28 cellular contexts compared by ENCODE assay signal in genomic region chr3:96467639-96468038, GRCh38.
"Had no signal": no experiment of that assay in that cellular context is flagged by ENCODE, and none has a peak within 500 bp of the region (broad histone marks: within the 10 kb centered on the region; RNA-seq: fewer than 3 reads in every experiment).

No MANE protein-coding gene starts in this region.

- H3K4me3 ChIP-seq: pancreas, psoas muscle, skin epidermis, smooth muscle cell, spleen, suprapubic skin, testis, tibial artery, transverse colon, upper lobe of right lung, uterus had no signal

- H3K27ac ChIP-seq: neutrophil, pancreas, psoas muscle, skin epidermis, spleen, suprapubic skin, testis, tibial artery, transverse colon, upper lobe of right lung, uterus had no signal

- H3K27me3 ChIP-seq: neutrophil, pancreas, spleen, suprapubic skin, testis, tibial artery, transverse colon, upper lobe of right lung, uterus had no signal

- H3K4me1 ChIP-seq: pancreas, psoas muscle, spleen, suprapubic skin, testis, tibial artery, transverse colon, upper lobe of right lung, uterus had no signal

- H3K4me2 ChIP-seq: smooth muscle cell had no signal

- H3K36me3 ChIP-seq: neutrophil, pancreas, spleen, suprapubic skin, tibial artery, transverse colon, upper lobe of right lung, uterus had no signal

- H3K9me3 ChIP-seq: neutrophil, pancreas, psoas muscle, spleen, suprapubic skin, testis, tibial artery, transverse colon, upper lobe of right lung, uterus had no signal

- ATAC-seq: naive thymus-derived CD8-positive, alpha-beta T cell; natural killer cell treated with Interleukin-12 subunit alpha and Interleukin-12 subunit beta and Interleukin-15 and Interleukin-18, amount 100 ng/mL, for 72 hours; pancreas; psoas muscle; right cardiac atrium; sciatic nerve; stimulated activated memory B cell treated with anti-CD40 and anti-IgM and Interleukin-4, amounts not matched to agents 10 μg/mL and 1 μg/mL and 100 μg/mL, for 72 hours; stimulated activated naive CD8-positive, alpha-beta T cell treated with anti-CD3 and anti-CD28 coated beads, Interleukin-15, amount 100 ng/mL, for 72 hours; stimulated activated naive CD8-positive, alpha-beta T cell treated with anti-CD3 and anti-CD28 coated beads, Interleukin-15, Interleukin-2, amounts not matched to agents 100 U/mL and 50 U/mL, for 24 hours; upper lobe of right lung had no signal

- DNase-seq: naive thymus-derived CD8-positive, alpha-beta T cell; nephron progenitor cell; nucleus accumbens; pancreas; psoas muscle; right cardiac atrium; spleen; stimulated activated CD4-positive, alpha-beta T cell treated with anti-CD3 and anti-CD28 coated beads, Interleukin-12 subunit alpha, Interleukin-12 subunit beta, amount 100 ng/mL, for 4 hours; stimulated activated CD4-positive, alpha-beta T cell treated with anti-CD3 and anti-CD28 coated beads, Interleukin-1b, Interleukin-23, amount 100 ng/mL, for 48 hours; stimulated activated CD4-positive, alpha-beta T cell treated with anti-CD3 and anti-CD28 coated beads, Interleukin-4, amount 100 ng/mL, for 1 hour; stimulated activated CD4-positive, alpha-beta T cell treated with anti-CD3 and anti-CD28 coated beads, Interleukin-4, amount 100 ng/mL, for 4 hours; stimulated activated CD8-positive, alpha-beta memory T cell treated with anti-CD3 and anti-CD28 coated beads, Interleukin-4, amount 100 ng/mL, for 48 hours; stimulated activated naive CD4-positive, alpha-beta T cell; stimulated activated naive CD8-positive, alpha-beta T cell treated with anti-CD3 and anti-CD28 coated beads, Interleukin-15, amount 100 ng/mL, for 72 hours; stimulated activated naive CD8-positive, alpha-beta T cell treated with anti-CD3 and anti-CD28 coated beads, Interleukin-15, Interleukin-2, amounts not matched to agents 100 U/mL and 50 U/mL, for 24 hours; substantia nigra; testis; tibial artery; transverse colon; upper lobe of right lung; uterus had no signal
